Comparison of ENCODE assay signal across 8 cellular contexts in the genomic region with DNA sequence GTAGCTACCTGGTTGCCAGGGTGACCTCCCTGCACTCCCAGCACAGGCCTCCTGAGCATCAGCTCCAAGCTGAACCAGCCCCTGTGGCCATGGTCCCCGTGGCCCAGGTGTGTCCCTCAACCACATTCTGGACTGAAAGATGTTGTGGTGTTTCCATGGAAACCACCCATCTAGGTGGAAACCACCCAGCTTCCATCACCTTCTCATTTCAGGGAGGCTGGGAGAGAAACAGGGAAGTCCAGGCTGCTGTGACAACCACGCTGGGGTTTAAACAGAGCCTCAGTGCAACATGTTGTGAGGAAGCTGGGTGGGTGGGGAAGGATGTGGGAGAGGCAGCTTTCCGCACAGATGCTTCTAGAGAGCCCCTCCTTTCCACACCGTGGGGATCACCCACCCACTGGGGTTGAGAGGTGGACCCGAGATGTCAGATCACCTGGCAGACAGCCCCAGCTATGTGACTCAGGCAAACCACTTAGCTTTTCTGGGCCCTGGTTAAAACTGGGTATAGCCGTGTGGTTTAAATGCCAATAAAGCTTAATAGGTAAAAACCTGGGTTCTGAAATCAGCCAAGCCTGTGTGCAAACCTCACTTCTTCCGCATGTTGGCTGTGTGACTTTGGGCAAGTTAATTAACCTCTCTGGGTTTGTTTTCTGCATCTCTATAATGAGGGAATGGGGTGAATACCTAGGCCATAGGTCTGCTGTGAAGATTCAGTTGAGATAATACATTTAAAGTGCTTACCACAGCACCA. TPM values are rescaled to one million over a fixed set of nuclear protein-coding genes. Genes with fewer than 3 reads are reported as not detected.
DNase-seq lines count a peak whose midpoint lies in the region; ATAC-seq, FAIRE-seq and TF ChIP-seq lines count a peak whose summit lies in the region.

No MANE protein-coding gene starts in this region.

- no peak for TF ChIP-seq CTCF in bronchial epithelial cell (IDR thresholded peaks at IDR 0.05; ENCODE audit: insufficient read depth, low read length, severe bottlenecking)

- no peak overlapping the region for H3K4me3 ChIP-seq in bronchial epithelial cell (ENCODE audit: low read depth, low read length)

- H3K27me3 ChIP-seq in bronchial epithelial cell (ENCODE audit: control insufficient read depth, insufficient read depth, low read length): no peaks in the 10 kb centered on the region

- DNase-seq in GDM1 (lab: John Stamatoyannopoulos, UW) (peak; percentile 44), T-helper 1 cell (peak; percentile 28 to 59 (median 48)), bronchial epithelial cell (ENCODE audit: low read depth) (no peak), inferior parietal cortex (ENCODE audit: extremely low spot score) (no peak), kidney glomerular epithelial cell (lab: John Stamatoyannopoulos, UW) (no peak), left lobe of liver (ENCODE audit: low spot score) (no peak)
- peak; percentile 76 to 79 for DNase-seq in stimulated activated CD8-positive, alpha-beta memory T cell treated with anti-CD3 and anti-CD28 coated beads, Interleukin-7, amount 100 ng/mL, for 4 hours (ENCODE audit: low read depth in 2 of 2)

- FAIRE-seq in bronchial epithelial cell (lab: Jason Lieb, UNC): peak; percentile 50

- H3K36me3 ChIP-seq in bronchial epithelial cell (ENCODE audit: control insufficient read depth, insufficient read depth, low read length): peaks cover 31% of the 10 kb centered on the region

- peak; percentile 37 for ATAC-seq in GM21723 (IDR thresholded peaks at IDR 0.05; ENCODE audit: unreplicated experiment)
- no peak for ATAC-seq in left lobe of liver

RNA-seq across cellular contexts. Expression of a gene that starts 46.4 kb away (rescaled TPM):
- total RNA-seq in bronchial epithelial cell (48.7 and 84.9 TPM in 2 replicates), left lobe of liver (60.6 TPM)

Comparison
In these comparisons a context has a peak if more than half of its experiments do, and no peak if none do; other contexts are left out.
1. DNase-seq: peak in GDM1 (single experiment), T-helper 1 cell (5 of 5) and stimulated activated CD8-positive, alpha-beta memory T cell treated with anti-CD3 and anti-CD28 coated beads, Interleukin-7, amount 100 ng/mL, for 4 hours (2 of 2); none in bronchial epithelial cell (single experiment), inferior parietal cortex (single experiment), kidney glomerular epithelial cell (single experiment) and left lobe of liver (single experiment).